In the genomic region with DNA sequence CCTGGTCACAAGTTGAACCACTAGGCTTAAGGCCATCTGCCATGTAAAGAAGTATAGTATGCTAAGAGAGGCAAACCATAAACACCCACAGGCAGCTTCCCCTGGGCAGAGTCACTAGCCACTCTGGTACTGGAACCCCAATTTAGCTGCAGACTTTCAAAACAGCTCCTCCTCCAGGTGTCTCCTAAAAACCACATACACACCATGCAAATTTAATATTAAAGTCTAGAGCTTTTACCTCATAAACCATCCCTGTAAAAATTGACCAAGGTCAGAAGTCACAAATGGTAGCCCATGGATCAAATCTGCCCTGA, we compare ENCODE assay signal across 18 cellular contexts.
"Had no signal": no experiment of that assay in that cellular context is flagged by ENCODE, and none has a peak within 500 bp of the region (broad histone marks: within the 10 kb centered on the region; RNA-seq: fewer than 3 reads in every experiment).

No MANE protein-coding gene starts in this region.

- ATAC-seq: effector memory CD8-positive, alpha-beta T cell; left ventricle myocardium superior; mucosa of descending colon; naive thymus-derived CD8-positive, alpha-beta T cell; pancreas had no signal

- H3K4me1 ChIP-seq: pancreas, stomach, testis, upper lobe of left lung had no signal

- H3K9me3 ChIP-seq: pancreas, testis had no signal

- H3K27me3 ChIP-seq: pancreas, stomach, testis, upper lobe of left lung had no signal

- H3K27me3 Mint-ChIP-seq: dendritic cell treated with granulocyte-macrophage colony-stimulating factor and Interleukin-4, amounts not matched to agents 40 ng/mL and 50 ng/mL, for 4 days; naive thymus-derived CD8-positive, alpha-beta T cell had no signal

- H3K4me3 ChIP-seq: mucosa of descending colon, pancreas, stomach, testis, upper lobe of left lung had no signal

- H3K4me3 Mint-ChIP-seq: activated CD4-positive, alpha-beta T cell treated with anti-CD3 and anti-CD28 coated beads, Interleukin-2, amount 10 ng/mL, durations not matched to agents 24 days and 14 days; activated T-helper 1 cell treated with anti-CD3 and anti-CD28 coated beads, Interleukin-12 subunit alpha, Interleukin-12 subunit beta, Interleukin-2, Interleukin-4 antibody, amounts not matched to agents 30 ng/mL and 10 ng/mL and 1 ng/mL, durations not matched to agents 14 hours and 24 hours and 36 hours; dendritic cell treated with granulocyte-macrophage colony-stimulating factor and Interleukin-4, amounts not matched to agents 40 ng/mL and 50 ng/mL, for 4 days; effector memory CD8-positive, alpha-beta T cell; memory B cell; naive thymus-derived CD8-positive, alpha-beta T cell had no signal

- H3K36me3 ChIP-seq: pancreas, stomach, upper lobe of left lung had no signal

- H3K27ac ChIP-seq: pancreas, stomach, testis, upper lobe of left lung had no signal

- H3K4me1 Mint-ChIP-seq: naive thymus-derived CD8-positive, alpha-beta T cell had no signal

- DNase-seq: activated CD4-positive, alpha-beta T cell treated with anti-CD3 and anti-CD28 coated beads, Interleukin-2, amount 10 ng/mL, durations not matched to agents 24 days and 14 days; activated CD4-positive, CD25-positive, alpha-beta regulatory T cell; activated naive CD4-positive, alpha-beta T cell treated with Interleukin-2 at 50 U/mL for 16 hours; anterior cingulate cortex; effector memory CD8-positive, alpha-beta T cell; foreskin melanocyte; head of caudate nucleus; left ventricle myocardium superior; mucosa of descending colon; naive thymus-derived CD8-positive, alpha-beta T cell; pancreas; stimulated activated CD4-positive, alpha-beta T cell treated with anti-CD3 and anti-CD28 coated beads, Interleukin-1b, Interleukin-23, amount 100 ng/mL, for 48 hours; stomach; testis; upper lobe of left lung had no signal

- H3K27ac Mint-ChIP-seq: activated CD4-positive, alpha-beta T cell treated with anti-CD3 and anti-CD28 coated beads, Interleukin-2, amount 10 ng/mL, durations not matched to agents 24 days and 14 days; dendritic cell treated with granulocyte-macrophage colony-stimulating factor and Interleukin-4, amounts not matched to agents 40 ng/mL and 50 ng/mL, for 4 days; effector memory CD8-positive, alpha-beta T cell; memory B cell had no signal
